Comparison of ENCODE assay signal across 10 cellular contexts in the genomic region with DNA sequence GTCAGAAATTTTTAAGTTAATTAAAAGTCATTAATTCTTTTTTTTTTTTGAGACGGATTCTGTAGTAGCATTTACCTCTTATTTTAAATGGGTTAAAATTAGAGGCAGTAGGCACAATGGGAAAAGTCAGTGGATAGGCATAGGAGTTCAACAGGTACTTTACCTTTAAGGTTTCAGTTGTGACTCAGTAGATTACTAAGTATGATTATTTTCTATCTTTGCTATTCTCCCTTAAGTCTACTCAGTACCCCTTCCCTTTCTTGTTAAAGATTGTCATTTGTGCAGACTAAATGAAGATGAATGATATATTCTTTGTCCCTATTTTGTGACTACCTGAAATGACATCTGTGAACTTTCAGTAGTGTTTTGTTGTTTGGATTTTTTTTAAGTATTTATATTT.
"Had no signal": no experiment of that assay in that cellular context is flagged by ENCODE, and none has a peak within 500 bp of the region (broad histone marks: within the 10 kb centered on the region; RNA-seq: fewer than 3 reads in every experiment).

No MANE protein-coding gene starts in this region.

- FAIRE-seq: H1, H54, HTR-8/SVneo, K562 had no signal

- H3K27ac Mint-ChIP-seq: GM23338, H9, HFFc6 had no signal

- H3K4me3 ChIP-seq: GM23338, K562 had no signal

- ATAC-seq: GM23338, K562 had no signal

- H3K9me3 Mint-ChIP-seq: GM23338, H9, HFFc6 had no signal

- DNase-seq: H9, HCEC 1CT, HFFc6, IMR-90, KG1 had no signal

- H3K4me3 Mint-ChIP-seq: GM23338, H9, HFFc6 had no signal
